In genomic region chr21:33861125-33861524, GRCh38 we compare ENCODE assay signal across 17 cellular contexts. TPM values are rescaled to one million over a fixed set of nuclear protein-coding genes. Genes with fewer than 3 reads are reported as not detected.
A peak's percentile ranks its signal among the peaks of the same experiment; 100 is the strongest.
DNase-seq lines count a peak whose midpoint lies in the region; ATAC-seq, FAIRE-seq and TF ChIP-seq lines count a peak whose summit lies in the region.
"Had no signal": no experiment of that assay in that cellular context is flagged by ENCODE, and none has a peak within 500 bp of the region (broad histone marks: within the 10 kb centered on the region; RNA-seq: fewer than 3 reads in every experiment).

No MANE protein-coding gene starts in this region.

- 72 to 88% methylated on average over 3 of the region's 3 CpGs for WGBS in gastroesophageal sphincter (ENCODE audit: low coverage in 1 of 2), 2 donors

- no peaks in the 10 kb centered on the region for H3K9me3 ChIP-seq in gastroesophageal sphincter
- H3K9me3 ChIP-seq: Caco-2 had no signal

- H3K4me3 ChIP-seq in gastroesophageal sphincter = no peak overlapping the region
- H3K4me3 ChIP-seq: GM12878 had no signal

- FAIRE-seq in D721Med (lab: Jason Lieb, UNC) = peak; percentile 38
- FAIRE-seq: GM12878, H1 had no signal

- no peaks in the 10 kb centered on the region for H3K9me3 Mint-ChIP-seq in chondrocyte (ENCODE audit: low read depth)
- H3K9me3 Mint-ChIP-seq: CD4-positive, CD25-positive, alpha-beta regulatory T cell; CD8-positive, alpha-beta T cell had no signal

- H3K4me1 ChIP-seq in gastroesophageal sphincter = peaks cover 0 to 16% (median 0%) of the 10 kb centered on the region in 3 donors
- H3K4me1 ChIP-seq: Caco-2 had no signal

- no peak overlapping the region for H3K27ac Mint-ChIP-seq in chondrocyte (ENCODE audit: unreplicated experiment)
- H3K27ac Mint-ChIP-seq: CD4-positive, CD25-positive, alpha-beta regulatory T cell; CD8-positive, alpha-beta T cell had no signal

- TF ChIP-seq EP300 in gastroesophageal sphincter (IDR thresholded peaks at IDR 0.05) = no peak

- H3K27me3 Mint-ChIP-seq in chondrocyte (ENCODE audit: low read depth) = no peaks in the 10 kb centered on the region
- H3K27me3 Mint-ChIP-seq: CD4-positive, CD25-positive, alpha-beta regulatory T cell had no signal

- no peaks in the 10 kb centered on the region for H3K27me3 ChIP-seq in gastroesophageal sphincter

- no peaks in the 10 kb centered on the region for H3K4me1 Mint-ChIP-seq in chondrocyte (ENCODE audit: low read depth)
- H3K4me1 Mint-ChIP-seq: CD4-positive, CD25-positive, alpha-beta regulatory T cell had no signal

- no peak overlapping the region for H3K4me3 Mint-ChIP-seq in chondrocyte (ENCODE audit: unreplicated experiment)
- H3K4me3 Mint-ChIP-seq: CD4-positive, CD25-positive, alpha-beta regulatory T cell; CD8-positive, alpha-beta T cell had no signal

- DNase-seq in D721Med (ENCODE audit: insufficient read length, low spot score) (no peak), NCI-H82 (lab: John Stamatoyannopoulos, UW) (peak; percentile 90), chondrocyte (ENCODE audit: low spot score) (peak; percentile 6), iPS-NIHi11 (ENCODE audit: low spot score) (no peak)
- DNase-seq: C1 segment of cervical spinal cord; Caco-2; CD4-positive, CD25-positive, alpha-beta regulatory T cell; CD8-positive, alpha-beta T cell; DMS79; EL; GDM1; H7; HCEC 1CT had no signal

- H3K27ac ChIP-seq in gastroesophageal sphincter = no peak overlapping the region

- no peak for TF ChIP-seq POLR2A in gastroesophageal sphincter (IDR thresholded peaks at IDR 0.05)

- no peak for TF ChIP-seq CTCF in D721Med (IDR thresholded peaks at IDR 0.05; ENCODE audit: insufficient read depth, missing control alignments)
- TF ChIP-seq CTCF in chondrocyte (IDR thresholded peaks at IDR 0.05) = no peak
- no peak for TF ChIP-seq CTCF in gastroesophageal sphincter (IDR thresholded peaks at IDR 0.05)

- ATAC-seq in gastroesophageal sphincter (no peak), GM18511 (IDR thresholded peaks at IDR 0.05; ENCODE audit: unreplicated experiment) (no peak)
- ATAC-seq: CD8-positive, alpha-beta T cell; GM12878 had no signal

- H3K36me3 ChIP-seq in gastroesophageal sphincter = no peaks in the 10 kb centered on the region

- H3K36me3 Mint-ChIP-seq in chondrocyte (ENCODE audit: low read depth) = no peaks in the 10 kb centered on the region
- H3K36me3 Mint-ChIP-seq: CD4-positive, CD25-positive, alpha-beta regulatory T cell; CD8-positive, alpha-beta T cell had no signal

RNA-seq across cellular contexts. Expression of gene ATP5PO, which starts 54.5 kb away (rescaled TPM):
- 129 to 131 TPM (median 131 TPM) in 3 replicates for total RNA-seq in chondrocyte
- total RNA-seq in gastroesophageal sphincter = 100 to 1,000 TPM; 133 to 311 (median 214) TPM

Comparison
In these comparisons a context has a peak if more than half of its experiments do, and no peak if none do; other contexts are left out.
1. DNase-seq: peak in NCI-H82 (single experiment) and chondrocyte (single experiment); none in D721Med (single experiment) and iPS-NIHi11 (single experiment).